1 cellular context compared by ENCODE assay signal in the genomic region with DNA sequence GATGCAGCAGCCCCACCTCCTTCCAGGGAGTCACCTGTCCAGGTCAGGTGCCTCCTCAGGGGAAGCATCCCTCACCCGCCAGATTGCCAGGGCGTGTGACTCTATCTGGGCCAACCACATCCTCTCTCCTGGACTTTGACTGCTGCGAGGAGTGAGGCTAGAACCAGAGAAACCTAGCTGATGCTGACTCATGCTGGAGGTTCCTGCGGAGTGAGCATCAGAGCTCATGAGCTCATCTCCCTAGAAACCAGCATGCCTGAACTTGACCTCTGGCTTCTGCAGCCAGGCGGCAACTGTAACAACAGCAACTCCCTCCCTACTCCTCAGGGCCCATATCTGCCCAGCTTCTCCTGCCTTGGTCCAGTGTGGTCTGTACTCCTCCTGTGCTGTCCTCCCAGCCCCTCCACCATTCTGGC.
TF ChIP-seq lines count a peak whose summit lies in the region.

No MANE protein-coding gene starts in this region.

TF ChIP-seq in K562, 482 proteins besides CTCF, POLR2A, EP300 and RAD21 (continued from another document and continues in another):
- TF ChIP-seq ZNF511 (CRISPR knock-in tag; IDR thresholded peaks at IDR 0.05) (peak; percentile 94; the same call in 1 of the 2 replicates), NUFIP1 (IDR thresholded peaks at IDR 0.05; ENCODE audit: partially characterized antibody) (no peak), SMARCA5 (IDR thresholded peaks at IDR 0.05) (no peak), ATF1 (CRISPR knock-in tag; IDR thresholded peaks at IDR 0.05) (no peak), ATF1 (tag; IDR thresholded peaks at IDR 0.05) (peak; percentile 47; the same call in 1 of the 2 replicates), SMAD4 (CRISPR knock-in tag; conservative IDR thresholded peaks at IDR 0.05) (0 out of 2 replicates have a peak, but pooled peaks have one; percentile 31), ZNF830 (CRISPR knock-in tag; IDR thresholded peaks at IDR 0.05) (no peak), FOXJ3 (CRISPR knock-in tag; IDR thresholded peaks at IDR 0.05) (peak; percentile 51; the same call in 1 of the 2 replicates), HDAC8 (tag; IDR thresholded peaks at IDR 0.05) (no peak), RHOXF2B (CRISPR knock-in tag; conservative IDR thresholded peaks at IDR 0.05) (no peak), POLR2AphosphoS2 (IDR thresholded peaks at IDR 0.05; ENCODE audit: low read length) (no peak), TEAD4 (IDR thresholded peaks at IDR 0.05; ENCODE audit: low read length) (peak; percentile 75), TEAD4 (CRISPR knock-in tag; IDR thresholded peaks at IDR 0.05; ENCODE audit: borderline replicate concordance) (no peak), RCOR1 (IDR thresholded peaks at IDR 0.05; ENCODE audit: borderline replicate concordance in 1 of 2, low read depth in 2 of 2, low read length in 2 of 2) (peak in 1 of 2 experiments; percentile 99; a peak in 2 of 4 replicates), ZNF274 (IDR thresholded peaks at IDR 0.05; ENCODE audit: borderline replicate concordance, low read depth, low read length) (no peak), NCOA4 (IDR thresholded peaks at IDR 0.05; ENCODE audit: partially characterized antibody) (no peak), KDM1A (IDR thresholded peaks at IDR 0.05) (peak; percentile 82 to 86; a peak in 3 of 4 replicates), CREM (IDR thresholded peaks at IDR 0.05; ENCODE audit: low read depth) (peak; percentile 64), CGGBP1 (CRISPR knock-in tag; IDR thresholded peaks at IDR 0.05) (no peak), ZNF12 (CRISPR knock-in tag; IDR thresholded peaks at IDR 0.05) (0 out of 2 replicates have a peak, but pooled peaks have one; percentile 79), TAF1 (IDR thresholded peaks at IDR 0.05; ENCODE audit: control insufficient read depth, extremely low read depth, insufficient read depth, low read length, severe bottlenecking) (peak; percentile 21), HEY1 (CRISPR knock-in tag; IDR thresholded peaks at IDR 0.05; ENCODE audit: borderline replicate concordance) (no peak), NR2C2 (CRISPR knock-in tag; IDR thresholded peaks at IDR 0.05) (peak; percentile 91), NR2C2 (tag; IDR thresholded peaks at IDR 0.05) (peak; percentile 95), HCFC1 (IDR thresholded peaks at IDR 0.05; ENCODE audit: low read depth, low read length) (no peak), FOXM1 (IDR thresholded peaks at IDR 0.05; ENCODE audit: low read depth) (0 out of 2 replicates have a peak, but pooled peaks have one; percentile 15), FOXM1 (CRISPR knock-in tag; IDR thresholded peaks at IDR 0.05; ENCODE audit: low read depth) (no peak), BMI1 (IDR thresholded peaks at IDR 0.05; ENCODE audit: low read length) (peak; percentile 21; the same call in 1 of the 2 replicates), FOXA3 (CRISPR knock-in tag; conservative IDR thresholded peaks at IDR 0.05 in 1 of 2, IDR thresholded peaks at IDR 0.05 in 1 of 2) (peak in 1 of 2 experiments; percentile 65; a peak in 1 of 4 replicates), TFAP4 (CRISPR knock-in tag; IDR thresholded peaks at IDR 0.05; ENCODE audit: borderline replicate concordance) (peak; percentile 80), L3MBTL2 (IDR thresholded peaks at IDR 0.05) (peak; percentile 48; the same call in 1 of the 2 replicates), NFE2L1 (tag; IDR thresholded peaks at IDR 0.05; ENCODE audit: borderline replicate concordance, low read depth) (peak; percentile 61; the same call in 1 of the 2 replicates), MAX (CRISPR knock-in tag; IDR thresholded peaks at IDR 0.05) (peak; percentile 74), TAF15 (IDR thresholded peaks at IDR 0.05; ENCODE audit: low read depth, low read length) (no peak), NEUROD1 (IDR thresholded peaks at IDR 0.05; ENCODE audit: borderline replicate concordance, low read depth, low read length, partially characterized antibody) (peak; percentile 45), TEAD1 (CRISPR knock-in tag; IDR thresholded peaks at IDR 0.05) (peak; percentile 60 to 72; a peak in 2 of 4 replicates), MYC (IDR thresholded peaks at IDR 0.05; ENCODE audit: low read depth, low read length) (peak; percentile 28; the same call in 1 of the 2 replicates), MYC (CRISPR knock-in tag; IDR thresholded peaks at IDR 0.05; ENCODE audit: borderline replicate concordance, low read depth) (no peak), LEF1 (IDR thresholded peaks at IDR 0.05) (peak; percentile 41; the same call in 1 of the 2 replicates), FOSL1 (tag; conservative IDR thresholded peaks at IDR 0.05) (peak; percentile 90), ZKSCAN1 (IDR thresholded peaks at IDR 0.05; ENCODE audit: low read depth, low read length) (peak; percentile 27; the same call in 1 of the 2 replicates), SP1 (CRISPR knock-in tag; IDR thresholded peaks at IDR 0.05) (no peak), MYNN (IDR thresholded peaks at IDR 0.05) (peak; percentile 60; the same call in 1 of the 2 replicates), MYNN (CRISPR knock-in tag; IDR thresholded peaks at IDR 0.05) (no peak), HDAC1 (IDR thresholded peaks at IDR 0.05) (peak in 1 of 2 experiments; percentile 82; a peak in 2 of 4 replicates), MEIS2 (IDR thresholded peaks at IDR 0.05; ENCODE audit: partially characterized antibody) (peak; percentile 25)
- TF ChIP-seq, protein P1, sequence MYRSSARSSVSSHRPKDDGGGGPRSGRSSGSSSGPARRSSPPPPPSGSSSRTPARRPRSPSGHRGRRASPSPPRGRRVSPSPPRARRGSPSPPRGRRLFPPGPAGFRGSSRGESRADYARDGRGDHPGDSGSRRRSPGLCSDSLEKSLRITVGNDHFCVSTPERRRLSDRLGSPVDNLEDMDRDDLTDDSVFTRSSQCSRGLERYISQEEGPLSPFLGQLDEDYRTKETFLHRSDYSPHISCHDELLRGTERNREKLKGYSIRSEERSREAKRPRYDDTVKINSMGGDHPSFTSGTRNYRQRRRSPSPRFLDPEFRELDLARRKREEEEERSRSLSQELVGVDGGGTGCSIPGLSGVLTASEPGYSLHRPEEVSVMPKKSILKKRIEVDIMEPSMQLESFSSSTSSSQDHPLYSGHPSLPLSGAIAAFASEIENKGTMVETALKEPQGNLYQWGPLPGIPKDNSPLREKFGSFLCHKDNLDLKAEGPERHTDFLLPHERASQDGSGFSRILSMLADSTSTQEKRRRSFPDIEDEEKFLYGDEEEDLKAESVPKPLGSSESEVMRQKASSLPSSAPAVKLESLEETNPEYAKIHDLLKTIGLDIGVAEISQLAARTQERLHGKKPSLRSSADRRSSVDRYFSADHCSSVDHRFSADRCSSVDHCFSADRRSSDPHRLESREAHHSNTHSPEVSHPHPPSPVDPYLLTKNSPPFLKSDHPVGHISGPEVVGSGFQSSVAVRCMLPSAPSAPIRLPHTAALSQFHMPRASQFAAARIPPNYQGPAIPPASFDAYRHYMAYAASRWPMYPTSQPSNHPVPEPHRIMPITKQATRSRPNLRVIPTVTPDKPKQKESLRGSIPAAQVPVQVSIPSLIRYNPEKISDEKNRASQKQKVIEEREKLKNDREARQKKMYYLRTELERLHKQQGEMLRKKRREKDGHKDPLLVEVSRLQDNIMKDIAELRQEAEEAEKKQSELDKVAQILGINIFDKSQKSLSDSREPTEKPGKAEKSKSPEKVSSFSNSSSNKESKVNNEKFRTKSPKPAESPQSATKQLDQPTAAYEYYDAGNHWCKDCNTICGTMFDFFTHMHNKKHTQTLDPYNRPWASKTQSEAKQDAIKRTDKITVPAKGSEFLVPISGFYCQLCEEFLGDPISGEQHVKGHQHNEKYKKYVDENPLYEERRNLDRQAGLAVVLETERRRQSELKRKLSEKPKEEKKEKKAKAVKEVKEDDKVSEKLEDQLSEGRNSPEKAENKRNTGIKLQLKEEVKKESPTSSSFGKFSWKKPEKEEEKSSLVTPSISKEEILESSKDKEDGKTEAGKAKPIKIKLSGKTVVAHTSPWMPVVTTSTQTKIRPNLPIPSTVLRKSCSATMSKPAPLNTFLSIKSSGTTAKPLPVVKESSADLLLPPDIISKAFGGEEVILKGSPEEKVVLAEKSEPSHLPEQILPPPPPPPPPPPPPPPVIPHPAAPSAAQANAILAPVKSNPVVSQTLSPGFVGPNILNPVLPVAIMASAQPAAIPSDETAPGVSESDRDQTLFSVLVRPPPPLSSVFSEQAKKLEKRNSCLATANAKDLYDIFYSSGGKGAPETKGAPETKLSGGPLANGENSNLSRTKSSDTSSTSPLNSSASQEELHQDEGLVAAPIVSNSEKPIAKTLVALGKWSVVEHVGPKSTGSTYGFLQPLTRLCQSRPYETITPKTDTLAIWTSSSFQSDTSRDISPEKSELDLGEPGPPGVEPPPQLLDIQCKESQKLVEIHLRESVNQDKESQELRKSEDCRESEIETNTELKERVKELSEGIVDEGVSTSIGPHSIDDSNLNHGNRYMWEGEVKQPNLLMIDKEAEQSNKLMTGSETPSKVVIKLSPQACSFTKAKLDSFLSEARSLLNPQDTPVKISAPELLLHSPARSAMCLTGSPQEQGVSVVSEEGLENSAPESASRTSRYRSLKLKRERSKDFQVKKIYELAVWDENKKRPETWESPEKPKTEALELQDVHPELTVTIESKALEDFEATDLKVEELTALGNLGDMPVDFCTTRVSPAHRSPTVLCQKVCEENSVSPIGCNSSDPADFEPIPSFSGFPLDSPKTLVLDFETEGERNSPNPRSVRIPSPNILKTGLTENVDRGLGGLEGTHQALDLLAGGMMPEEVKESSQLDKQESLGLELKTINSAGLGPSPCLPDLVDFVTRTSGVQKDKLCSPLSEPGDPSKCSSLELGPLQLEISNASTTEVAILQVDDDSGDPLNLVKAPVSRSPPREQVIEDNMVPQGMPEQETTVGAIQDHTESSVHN (IDR thresholded peaks at IDR 0.05; ENCODE audit: borderline replicate concordance in 1 of 2, low read depth in 1 of 2) = peak in 1 of 2 experiments; percentile 57; a peak in 1 of 4 replicates
- TF ChIP-seq, protein P2, sequence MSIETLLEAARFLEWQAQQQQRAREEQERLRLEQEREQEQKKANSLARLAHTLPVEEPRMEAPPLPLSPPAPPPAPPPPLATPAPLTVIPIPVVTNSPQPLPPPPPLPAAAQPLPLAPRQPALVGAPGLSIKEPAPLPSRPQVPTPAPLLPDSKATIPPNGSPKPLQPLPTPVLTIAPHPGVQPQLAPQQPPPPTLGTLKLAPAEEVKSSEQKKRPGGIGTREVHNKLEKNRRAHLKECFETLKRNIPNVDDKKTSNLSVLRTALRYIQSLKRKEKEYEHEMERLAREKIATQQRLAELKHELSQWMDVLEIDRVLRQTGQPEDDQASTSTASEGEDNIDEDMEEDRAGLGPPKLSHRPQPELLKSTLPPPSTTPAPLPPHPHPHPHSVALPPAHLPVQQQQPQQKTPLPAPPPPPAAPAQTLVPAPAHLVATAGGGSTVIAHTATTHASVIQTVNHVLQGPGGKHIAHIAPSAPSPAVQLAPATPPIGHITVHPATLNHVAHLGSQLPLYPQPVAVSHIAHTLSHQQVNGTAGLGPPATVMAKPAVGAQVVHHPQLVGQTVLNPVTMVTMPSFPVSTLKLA (conservative IDR thresholded peaks at IDR 0.05) = 0 out of 4 replicates have a peak, but pooled peaks of 1 of the 2 experiments have one; percentile 21
- TF ChIP-seq, protein P3, sequence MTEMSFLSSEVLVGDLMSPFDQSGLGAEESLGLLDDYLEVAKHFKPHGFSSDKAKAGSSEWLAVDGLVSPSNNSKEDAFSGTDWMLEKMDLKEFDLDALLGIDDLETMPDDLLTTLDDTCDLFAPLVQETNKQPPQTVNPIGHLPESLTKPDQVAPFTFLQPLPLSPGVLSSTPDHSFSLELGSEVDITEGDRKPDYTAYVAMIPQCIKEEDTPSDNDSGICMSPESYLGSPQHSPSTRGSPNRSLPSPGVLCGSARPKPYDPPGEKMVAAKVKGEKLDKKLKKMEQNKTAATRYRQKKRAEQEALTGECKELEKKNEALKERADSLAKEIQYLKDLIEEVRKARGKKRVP (CRISPR knock-in tag; IDR thresholded peaks at IDR 0.05) = no peak
- TF ChIP-seq, protein P4, sequence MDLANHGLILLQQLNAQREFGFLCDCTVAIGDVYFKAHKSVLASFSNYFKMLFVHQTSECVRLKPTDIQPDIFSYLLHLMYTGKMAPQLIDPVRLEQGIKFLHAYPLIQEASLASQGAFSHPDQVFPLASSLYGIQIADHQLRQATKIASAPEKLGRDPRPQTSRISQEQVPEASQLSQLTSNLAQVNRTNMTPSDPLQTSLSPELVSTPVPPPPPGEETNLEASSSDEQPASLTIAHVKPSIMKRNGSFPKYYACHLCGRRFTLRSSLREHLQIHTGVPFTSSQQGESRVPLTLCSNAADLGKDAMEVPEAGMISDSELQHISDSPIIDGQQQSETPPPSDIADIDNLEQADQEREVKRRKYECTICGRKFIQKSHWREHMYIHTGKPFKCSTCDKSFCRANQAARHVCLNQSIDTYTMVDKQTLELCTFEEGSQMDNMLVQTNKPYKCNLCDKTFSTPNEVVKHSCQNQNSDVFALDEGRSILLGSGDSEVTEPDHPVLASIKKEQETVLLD (IDR thresholded peaks at IDR 0.05) = 0 out of 2 replicates have a peak, but pooled peaks have one; percentile 65
- TF ChIP-seq, protein P5, sequence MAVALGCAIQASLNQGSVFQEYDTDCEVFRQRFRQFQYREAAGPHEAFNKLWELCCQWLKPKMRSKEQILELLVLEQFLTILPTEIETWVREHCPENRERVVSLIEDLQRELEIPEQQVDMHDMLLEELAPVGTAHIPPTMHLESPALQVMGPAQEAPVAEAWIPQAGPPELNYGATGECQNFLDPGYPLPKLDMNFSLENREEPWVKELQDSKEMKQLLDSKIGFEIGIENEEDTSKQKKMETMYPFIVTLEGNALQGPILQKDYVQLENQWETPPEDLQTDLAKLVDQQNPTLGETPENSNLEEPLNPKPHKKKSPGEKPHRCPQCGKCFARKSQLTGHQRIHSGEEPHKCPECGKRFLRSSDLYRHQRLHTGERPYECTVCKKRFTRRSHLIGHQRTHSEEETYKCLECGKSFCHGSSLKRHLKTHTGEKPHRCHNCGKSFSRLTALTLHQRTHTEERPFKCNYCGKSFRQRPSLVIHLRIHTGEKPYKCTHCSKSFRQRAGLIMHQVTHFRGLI (CRISPR knock-in tag; IDR thresholded peaks at IDR 0.05) = no peak
